Comparison of ENCODE assay signal across 19 cellular contexts in the genomic region with DNA sequence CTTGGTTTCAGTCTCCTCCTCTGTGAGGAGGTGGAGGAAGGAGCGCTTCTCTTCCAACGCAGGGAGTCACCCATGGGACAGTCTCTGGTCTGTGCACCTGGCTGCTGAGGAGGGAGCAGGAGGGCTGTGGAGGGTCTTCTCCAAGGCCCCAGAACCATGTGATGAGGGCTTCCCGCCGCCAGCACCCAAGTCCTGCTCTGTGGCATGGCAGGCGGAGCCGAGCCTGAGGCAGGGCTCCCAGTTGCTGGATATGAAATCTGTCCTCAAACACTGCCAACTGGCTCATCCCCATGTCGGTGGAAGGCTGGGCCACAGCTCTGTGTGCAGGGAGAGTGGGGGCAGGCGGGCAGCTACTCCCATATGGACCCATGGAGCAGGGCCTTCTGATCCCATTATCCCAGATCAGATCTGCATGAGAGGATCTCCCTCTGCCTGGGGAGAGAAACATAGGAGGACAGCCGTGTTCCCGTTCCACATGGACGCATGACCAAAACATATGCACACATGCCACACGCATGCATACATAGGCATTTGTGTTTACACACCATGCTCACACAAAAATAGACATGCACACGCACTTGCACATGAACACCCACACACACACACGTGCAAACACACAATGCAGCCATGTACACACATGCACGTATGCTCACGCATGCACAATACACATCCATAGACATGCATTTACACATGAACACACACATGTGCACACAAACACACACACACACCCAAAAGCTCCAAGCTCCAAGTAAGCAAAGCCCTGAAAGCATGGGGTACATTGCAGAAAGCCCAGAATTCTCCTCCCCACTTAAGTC. TPM values are rescaled to one million over a fixed set of nuclear protein-coding genes. Genes with fewer than 3 reads are reported as not detected.
A peak's percentile ranks its signal among the peaks of the same experiment; 100 is the strongest.
DNase-seq lines count a peak whose midpoint lies in the region; ATAC-seq, FAIRE-seq and TF ChIP-seq lines count a peak whose summit lies in the region.
"Had no signal": no experiment of that assay in that cellular context is flagged by ENCODE, and none has a peak within 500 bp of the region (broad histone marks: within the 10 kb centered on the region; RNA-seq: fewer than 3 reads in every experiment).

No MANE protein-coding gene starts in this region.

- H2BK5ac ChIP-seq in H1 (ENCODE audit: low read depth, low read length), result no peak overlapping the region

- H2BK120ac ChIP-seq in H1 (replicated peaks; ENCODE audit: low read depth, low read length), result no peak overlapping the region

- no peak overlapping the region for H3K14ac ChIP-seq in H1 (ENCODE audit: insufficient read length)

- 89% methylated on average over 16 of the region's 16 CpGs; no CpG with 5 or more reads in 1 of the 2 experiments for WGBS in H1 (ENCODE audit: extremely low coverage in 1 of 2, insufficient coverage in 1 of 2, insufficient read length in 1 of 2, insufficient replicate concordance in 2 of 2, low coverage in 1 of 2, low lambda C conversion rate in 2 of 2, missing lambda C conversion rate in 1 of 2), 2 experiments

- no peak overlapping the region for H3K23ac ChIP-seq in H1 (ENCODE audit: insufficient read length)

- no peak overlapping the region for H2AFZ ChIP-seq in H1 (ENCODE audit: low read length)
- H2AFZ ChIP-seq: GM23248 had no signal

- no peak overlapping the region for H3K27ac ChIP-seq in H1 (ENCODE audit: low read depth, low read length)
- H3K27ac ChIP-seq: A549, C4-2B, GM23248 had no signal

- no peak overlapping the region for H3K18ac ChIP-seq in H1 (ENCODE audit: extremely low read depth, low read length)

- no peak for ATAC-seq in GM21381 (IDR thresholded peaks at IDR 0.05; ENCODE audit: unreplicated experiment)
- ATAC-seq in HG02798 (IDR thresholded peaks at IDR 0.05; ENCODE audit: poor library complexity, unreplicated experiment), result no peak
- ATAC-seq: A549 had no signal

- H3K4me1 ChIP-seq in H1 (replicated peaks in 1 of 4; ENCODE audit: control insufficient read depth in 3 of 4, insufficient read depth in 4 of 4, low read length in 3 of 4), result no peaks in the 10 kb centered on the region; a peak in 1 of 7 replicates
- H3K4me1 ChIP-seq: A549, BE2C had no signal

- no peak overlapping the region for H2BK12ac ChIP-seq in H1 (ENCODE audit: low read depth, low read length)

- TF ChIP-seq RAD21 in H1 (IDR thresholded peaks at IDR 0.05 in 1 of 2, conservative IDR thresholded peaks at IDR 0.05 in 1 of 2; ENCODE audit: low read depth in 2 of 2, low read length in 2 of 2), result no peak

- no peak overlapping the region for H3K4ac ChIP-seq in H1 (replicated peaks; ENCODE audit: insufficient read length, low read depth, low read length)

- H2BK15ac ChIP-seq in H1 (ENCODE audit: low read length), result no peak overlapping the region

- no peak for TF ChIP-seq EP300 in H1 (IDR thresholded peaks at IDR 0.05; ENCODE audit: borderline replicate concordance in 1 of 2, low read depth in 2 of 2, low read length in 2 of 2)

- TF ChIP-seq CTCF in bronchial epithelial cell (IDR thresholded peaks at IDR 0.05; ENCODE audit: insufficient read depth, low read length, severe bottlenecking) (no peak), H1 (IDR thresholded peaks at IDR 0.05; ENCODE audit: control extremely low read depth in 1 of 3, insufficient read depth in 1 of 3, low read depth in 1 of 3, low read length in 3 of 3) (no peak)

- H4K20me1 ChIP-seq in H1 (replicated peaks in 1 of 2; ENCODE audit: control insufficient read depth in 1 of 2, insufficient read depth in 2 of 2, low read length in 2 of 2), result peaks cover 0 to 2% of the 10 kb centered on the region in 2 experiments

- CTCF ChIA-PET in H1 (lab: Charles Lee; ENCODE audit: partially characterized antibody), result interaction anchor here (1.1 to 1.8 kb wide), 4 partner anchors 14 to 33 kb away, joined by 3 to 5 read pairs (median 4); no protein-coding TSS in a partner anchor

- no peak for TF ChIP-seq POLR2A in H1 (IDR thresholded peaks at IDR 0.05; ENCODE audit: control extremely low read depth in 1 of 2, low read depth in 2 of 2, low read length in 2 of 2)

- no peak overlapping the region; a peak in 1 of 7 replicates for H3K9ac ChIP-seq in H1 (replicated peaks in 1 of 4; ENCODE audit: extremely low read depth in 1 of 4, low read depth in 3 of 4, low read length in 3 of 4)
- H3K9ac ChIP-seq: GM23248 had no signal

- H3K36me3 ChIP-seq in bronchial epithelial cell (ENCODE audit: control insufficient read depth, insufficient read depth, low read length), result no peaks in the 10 kb centered on the region
- no peaks in the 10 kb centered on the region for H3K36me3 ChIP-seq in H1 (ENCODE audit: control insufficient read depth in 2 of 4, insufficient read depth in 4 of 4, low read length in 3 of 4)
- H3K36me3 ChIP-seq: BE2C had no signal

- H3K4me3 ChIP-seq in bronchial epithelial cell (ENCODE audit: low read depth, low read length) (no peak overlapping the region), H1 (ENCODE audit: extremely low read depth in 1 of 4, insufficient read depth in 2 of 4, low read depth in 3 of 4, low read length in 4 of 4) (no peak overlapping the region)
- H3K4me3 ChIP-seq: A549, GM23248 had no signal

- H4K5ac ChIP-seq in H1 (ENCODE audit: insufficient read length, low read depth, low read length), result no peak overlapping the region

- H3K27me3 ChIP-seq in bronchial epithelial cell (ENCODE audit: control insufficient read depth, insufficient read depth, low read length) (no peaks in the 10 kb centered on the region), H1 (replicated peaks in 1 of 4; ENCODE audit: control insufficient read depth in 3 of 4, extremely low read depth in 1 of 4, insufficient read depth in 3 of 4, low read length in 3 of 4) (no peaks in the 10 kb centered on the region; a peak in 3 of 7 replicates)

- H3K79me1 ChIP-seq in H1 (ENCODE audit: low read depth, low read length), result no peaks in the 10 kb centered on the region

- no peaks in the 10 kb centered on the region for H3K9me3 ChIP-seq in H1 (ENCODE audit: insufficient read depth in 2 of 2, low read depth in 1 of 2, low read length in 1 of 2)
- H3K9me3 ChIP-seq: A549, BE2C had no signal

- POLR2A ChIA-PET in H1 (lab: Charles Lee; ENCODE audit: partially characterized antibody), result no interaction called here

- H2BK20ac ChIP-seq in H1 (ENCODE audit: low read length), result no peak overlapping the region

- DNase-seq in NCI-H82 treated with DMSO at 0.1 percent for 48 hours (lab: John Stamatoyannopoulos, UW; ENCODE audit: unreplicated experiment), result peak; percentile 74
- DNase-seq in bronchial epithelial cell (ENCODE audit: low read depth), result no peak
- no peak for DNase-seq in H1 (ENCODE audit: low read depth in 1 of 2, low spot score in 2 of 2)
- DNase-seq in retina, result peak; percentile 39
- no peak for DNase-seq in stimulated activated CD4-positive, alpha-beta T cell treated with anti-CD3 and anti-CD28 coated beads, Interleukin-1b, Interleukin-23, amount 100 ng/mL, for 48 hours
- DNase-seq: BE2C; CD4-positive, alpha-beta memory T cell; DMS79; EL; GDM1; GM23248; H9 had no signal

- no peaks in the 10 kb centered on the region; the same call in 1 of the 2 replicates for H3K23me2 ChIP-seq in H1 (ENCODE audit: low read depth, low read length)

- FAIRE-seq in bronchial epithelial cell (lab: Jason Lieb, UNC), result peak; percentile 72
- no peak for FAIRE-seq in H1 (lab: Jason Lieb, UNC)
- FAIRE-seq: A549, GM18507, HTR-8/SVneo had no signal

- H3K56ac ChIP-seq in H1 (replicated peaks; ENCODE audit: insufficient read length, low read depth, low read length), result no peak overlapping the region

- H3K4me2 ChIP-seq in H1 (ENCODE audit: insufficient read depth in 1 of 2, low read depth in 2 of 2, low read length in 2 of 2), result no peak overlapping the region
- H3K4me2 ChIP-seq: A549 had no signal

- no peaks in the 10 kb centered on the region for H3K79me2 ChIP-seq in H1 (ENCODE audit: control insufficient read depth in 1 of 2, insufficient read depth in 2 of 2, low read length in 2 of 2)

- no peak overlapping the region for H4K8ac ChIP-seq in H1 (ENCODE audit: extremely low read depth, insufficient read depth, low read length)

- H4K91ac ChIP-seq in H1 (replicated peaks; ENCODE audit: insufficient read length, low read length), result no peak overlapping the region

- 0 out of 2 replicates have a peak overlapping the region, but pooled peaks have one; percentile 88 for H2AK5ac ChIP-seq in H1 (ENCODE audit: low read depth, low read length)

TF ChIP-seq in H1, 55 proteins besides CTCF, POLR2A, EP300 and RAD21:
- TF ChIP-seq, protein P1, sequence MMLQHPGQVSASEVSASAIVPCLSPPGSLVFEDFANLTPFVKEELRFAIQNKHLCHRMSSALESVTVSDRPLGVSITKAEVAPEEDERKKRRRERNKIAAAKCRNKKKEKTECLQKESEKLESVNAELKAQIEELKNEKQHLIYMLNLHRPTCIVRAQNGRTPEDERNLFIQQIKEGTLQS (IDR thresholded peaks at IDR 0.05; ENCODE audit: insufficient read depth, low read depth, low read length), result no peak
- TF ChIP-seq FOSL1 (IDR thresholded peaks at IDR 0.05; ENCODE audit: insufficient read depth, low read depth, low read length) (no peak), ZNF274 (IDR thresholded peaks at IDR 0.05; ENCODE audit: borderline replicate concordance, extremely low read depth, low read length) (no peak), SRF (IDR thresholded peaks at IDR 0.05; ENCODE audit: low read depth, low read length) (no peak), TAF7 (optimal IDR thresholded peaks at IDR 0.05; ENCODE audit: borderline replicate concordance, low read depth, low read length) (no peak), CBX5 (IDR thresholded peaks at IDR 0.05; ENCODE audit: low read depth, low read length) (no peak)

RNA-seq across cellular contexts. Expression of a gene that starts 38.8 kb away (rescaled TPM):
- total RNA-seq in bronchial epithelial cell, result not detected in 2 replicates
- total RNA-seq in H1 (2021; fragmentation: NEBNext Ultra II Directional; extraction: Animal tissue kit (Norgen Biotek cat#: 25700)), result not detected in 2 replicates
- 0.03 TPM in 1 of 2 replicates, not detected in the other for polyA plus RNA-seq in H1 (2011; rRNA removed)
- not detected for polyA plus RNA-seq in H1 (2011; cell fraction: cytosol; rRNA removed)
- not detected for polyA plus RNA-seq in H1 (2011; cell fraction: nucleus; rRNA removed)
- 0.04 TPM in 1 of 4 replicates, not detected in the others for polyA plus RNA-seq in H1 (2012, experiment 1 of 2)
- not detected for polyA plus RNA-seq in H1 (2012, experiment 2 of 2)
- not detected for polyA plus RNA-seq in H1 (2013, experiment 1 of 2)
- not detected for polyA plus RNA-seq in H1 (2013, experiment 2 of 2)
- not detected in 2 replicates for polyA minus RNA-seq in H1 (2011; rRNA and poly(A)+ RNA removed)
- polyA minus RNA-seq in H1 (2011; cell fraction: cytosol; rRNA and poly(A)+ RNA removed), result not detected
- polyA minus RNA-seq in H1 (2011; cell fraction: nucleus; rRNA and poly(A)+ RNA removed), result not detected
- total RNA-seq: CD4-positive, alpha-beta memory T cell; GM23248 had no signal
- polyA plus RNA-seq: AG04450; CD4-positive, alpha-beta memory T cell; GM23248 had no signal

Comparison
In these comparisons a context has a peak if more than half of its experiments do, and no peak if none do; other contexts are left out.
1. DNase-seq: peak in NCI-H82 treated with DMSO at 0.1 percent for 48 hours (single experiment) and retina (single experiment); none in bronchial epithelial cell (single experiment), H1 (0 of 2) and stimulated activated CD4-positive, alpha-beta T cell treated with anti-CD3 and anti-CD28 coated beads, Interleukin-1b, Interleukin-23, amount 100 ng/mL, for 48 hours (single experiment).